ENCODE assay signal across 20 cellular contexts in the genomic region with DNA sequence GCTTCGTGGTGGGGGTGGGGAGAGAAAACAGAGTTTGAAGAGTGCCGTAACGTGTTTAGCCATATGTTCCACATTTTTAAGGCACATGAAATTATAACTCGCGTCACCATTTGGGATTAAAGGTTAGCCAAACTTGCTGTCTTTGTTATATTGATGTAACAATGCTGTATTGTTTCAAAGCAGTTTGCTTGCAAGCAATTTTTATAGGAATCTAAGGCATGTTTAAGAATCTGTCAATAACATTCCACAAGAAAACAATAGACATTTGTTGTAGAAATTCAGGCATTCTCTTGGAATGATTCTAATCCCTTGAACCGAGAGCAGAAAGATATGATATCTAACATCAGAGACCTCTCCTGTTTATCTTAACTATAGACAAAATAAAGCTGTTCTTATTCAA.
DNase-seq lines count a peak whose midpoint lies in the region; ATAC-seq, FAIRE-seq and TF ChIP-seq lines count a peak whose summit lies in the region.
"Had no signal": no experiment of that assay in that cellular context is flagged by ENCODE, and none has a peak within 500 bp of the region (broad histone marks: within the 10 kb centered on the region; RNA-seq: fewer than 3 reads in every experiment).

No MANE protein-coding gene starts in this region.

- CTCF ChIA-PET in HepG2 (lab: Yijun Ruan, JAX; ENCODE audit: low intra/inter-chr PET ratio, low total read pairs), result no interaction called here

- H3K27ac ChIP-seq in HepG2 (ENCODE audit: extremely low read length, insufficient read depth, low read length) (peak overlapping the region; percentile 70), right lobe of liver (no peak overlapping the region), mesodermal cell (ENCODE audit: low read depth, low read length, severe bottlenecking) (peak overlapping the region; percentile 93), stomach (no peak overlapping the region), heart left ventricle (no peak overlapping the region)

- POLR2A ChIA-PET in HepG2 (lab: Yijun Ruan, JAX), result interaction anchor here (1.2 kb wide), 1 partner anchor 161 kb away, joined by 3 read pairs; no protein-coding TSS in a partner anchor

- TF ChIP-seq CTCF in HepG2 (CRISPR knock-in tag; IDR thresholded peaks at IDR 0.05) (no peak), right lobe of liver (IDR thresholded peaks at IDR 0.05) (no peak), cardiac fibroblast (IDR thresholded peaks at IDR 0.05; ENCODE audit: low read depth, low read length) (no peak), stomach (IDR thresholded peaks at IDR 0.05) (no peak), heart left ventricle (IDR thresholded peaks at IDR 0.05) (no peak)

- H3K4me3 ChIP-seq in HepG2 (replicated peaks in 1 of 3; ENCODE audit: insufficient read depth in 1 of 3, low read depth in 2 of 3, low read length in 3 of 3) (no peak overlapping the region), right lobe of liver (no peak overlapping the region), cardiac fibroblast (replicated peaks in 1 of 2; ENCODE audit: low read depth in 2 of 2, low read length in 2 of 2) (no peak overlapping the region), mesodermal cell (ENCODE audit: extremely low read depth, insufficient read depth, low read length, poor library complexity, severe bottlenecking) (no peak overlapping the region), stomach (no peak overlapping the region), heart left ventricle (no peak overlapping the region)
- H3K4me3 ChIP-seq: upper lobe of right lung had no signal

- no peak overlapping the region for H2AFZ ChIP-seq in HepG2 (ENCODE audit: low read length)

- TF ChIP-seq RAD21 in HepG2 (CRISPR knock-in tag; IDR thresholded peaks at IDR 0.05), result no peak

- intact Hi-C loops in HepG2 (cut with micrococcal nuclease; ENCODE audit: unreplicated experiment) (no loop called here), right lobe of liver (cut with DNase I) (no loop called here), stomach (cut with DNase I; ENCODE audit: low total_unique reads) (no loop called here), heart left ventricle (cut with DNase I) (loop anchor here in 1 of 10 donors (5.0 kb wide), 1 partner anchor 144 kb away; a partner anchor contains a TSS)

- no peaks in the 10 kb centered on the region for H3K79me2 ChIP-seq in HepG2 (ENCODE audit: insufficient read depth, low read length)

- TSS peak; percentile 6 for BruUV-seq in HepG2 (replicated peaks; lab: Mats Ljungman, UMichigan)

- no peaks in the 10 kb centered on the region for H3K9me3 ChIP-seq in HepG2 (ENCODE audit: low read length)
- H3K9me3 ChIP-seq in right lobe of liver, result no peaks in the 10 kb centered on the region
- no peaks in the 10 kb centered on the region for H3K9me3 ChIP-seq in mesodermal cell (ENCODE audit: control insufficient read depth, low read length)
- peaks cover 0 to 1% (median 0%) of the 10 kb centered on the region in 4 donors for H3K9me3 ChIP-seq in stomach
- peaks cover 0 to 7% (median 0%) of the 10 kb centered on the region in 12 donors for H3K9me3 ChIP-seq in heart left ventricle
- H3K9me3 ChIP-seq: upper lobe of right lung had no signal

- H3K27me3 ChIP-seq in HepG2 (ENCODE audit: control insufficient read depth in 1 of 2, insufficient read depth in 2 of 2, low read length in 2 of 2), result no peaks in the 10 kb centered on the region
- H3K27me3 ChIP-seq in right lobe of liver, result no peaks in the 10 kb centered on the region
- no peaks in the 10 kb centered on the region for H3K27me3 ChIP-seq in stomach
- H3K27me3 ChIP-seq in heart left ventricle, result no peaks in the 10 kb centered on the region
- H3K27me3 ChIP-seq: upper lobe of right lung had no signal

- FAIRE-seq in HepG2 (lab: Jason Lieb, UNC), result no peak

- H3K9ac ChIP-seq in HepG2 (ENCODE audit: insufficient read depth, low read depth, low read length), result peak overlapping the region; percentile 25

- no peak overlapping the region for H3K4me2 ChIP-seq in HepG2 (ENCODE audit: low read depth, low read length)

- TF ChIP-seq EP300 in HepG2 (IDR thresholded peaks at IDR 0.05; ENCODE audit: low read depth in 2 of 2, low read length in 2 of 2), result peak in 1 of 2 experiments; percentile 64; a peak in 1 of 4 replicates
- no peak for TF ChIP-seq EP300 in HepG2 (CRISPR knock-in tag; IDR thresholded peaks at IDR 0.05; ENCODE audit: borderline replicate concordance)
- no peak for TF ChIP-seq EP300 in stomach (IDR thresholded peaks at IDR 0.05)

- H3K36me3 ChIP-seq in HepG2 (replicated peaks in 1 of 2; ENCODE audit: control insufficient read depth in 1 of 2, insufficient read depth in 2 of 2, low read length in 2 of 2) (peaks cover 21 to 58% of the 10 kb centered on the region in 2 experiments), right lobe of liver (peaks cover 0 to 7% (median 3%) of the 10 kb centered on the region in 4 donors), mesodermal cell (ENCODE audit: control insufficient read depth, insufficient read depth, low read length) (peaks cover 37% of the 10 kb centered on the region), stomach (peaks cover 0 to 26% (median 11%) of the 10 kb centered on the region in 4 donors), heart left ventricle (peaks cover 0 to 43% (median 19%) of the 10 kb centered on the region in 9 donors)

- ATAC-seq in HepG2 (peak; percentile 67), right lobe of liver (no peak), GM19467 (IDR thresholded peaks at IDR 0.05; ENCODE audit: unreplicated experiment) (no peak), heart left ventricle (no peak), GM18505 (IDR thresholded peaks at IDR 0.05; ENCODE audit: unreplicated experiment) (no peak)
- ATAC-seq: activated CD8-positive, alpha-beta memory T cell treated with anti-CD3 and anti-CD28 coated beads, Interleukin-2, amount 10 ng/mL, durations not matched to agents 7 days and 5 days; esophagus mucosa had no signal

- peak; percentile 85 for DNase-seq in HepG2 (ENCODE audit: low spot score)
- DNase-seq in right lobe of liver, result no peak
- peak; percentile 57 to 63 for DNase-seq in cardiac fibroblast (ENCODE audit: low read depth in 2 of 2)
- DNase-seq in stomach, result no peak
- no peak for DNase-seq in heart left ventricle
- DNase-seq: activated CD4-positive, CD25-positive, alpha-beta regulatory T cell treated with anti-CD3 and anti-CD28 coated beads, Interleukin-2, amount 50 U/mL, for 72 hours; activated CD8-positive, alpha-beta memory T cell treated with anti-CD3 and anti-CD28 coated beads, Interleukin-2, amount 10 ng/mL, durations not matched to agents 7 days and 5 days; activated effector memory CD4-positive, alpha-beta T cell treated with anti-CD3 and anti-CD28 coated beads, Interleukin-2, amount 50 U/mL, for 16 hours; CD4-positive, CD25-positive, alpha-beta regulatory T cell; cortex of kidney; NCI-H1694; NCI-H226; NK-92 treated with Interleukin-12 subunit alpha and Interleukin-12 subunit beta, amount 100 ng/mL, for 24 hours; SHP77; stimulated activated naive CD4-positive, alpha-beta T cell; upper lobe of right lung had no signal

- H3K4me1 ChIP-seq in HepG2 (ENCODE audit: insufficient read depth, low read length) (peaks cover 41% of the 10 kb centered on the region), right lobe of liver (peaks cover 0 to 4% (median 0%) of the 10 kb centered on the region in 4 donors), mesodermal cell (ENCODE audit: control insufficient read depth, insufficient read depth, low read length, poor library complexity, severe bottlenecking) (peaks cover 40% of the 10 kb centered on the region), stomach (peaks cover 8 to 27% (median 14%) of the 10 kb centered on the region in 4 donors), heart left ventricle (peaks cover 0 to 29% (median 11%) of the 10 kb centered on the region in 12 donors)
- H3K4me1 ChIP-seq: upper lobe of right lung had no signal

- H4K20me1 ChIP-seq in HepG2 (ENCODE audit: insufficient read depth, low read length), result no peaks in the 10 kb centered on the region

- in situ Hi-C loops in HepG2 (cut with HindIII; ENCODE audit: extremely low pct_ligation_motif_present, low pct_unique_long_range_greater_than_20kb), result no loop called here

- TF ChIP-seq POLR2A in HepG2 (IDR thresholded peaks at IDR 0.05; ENCODE audit: insufficient read depth in 1 of 2, low read depth in 2 of 2, low read length in 2 of 2) (no peak), right lobe of liver (IDR thresholded peaks at IDR 0.05) (no peak), stomach (IDR thresholded peaks at IDR 0.05) (no peak), heart left ventricle (IDR thresholded peaks at IDR 0.05) (no peak), GM18505 (IDR thresholded peaks at IDR 0.05; ENCODE audit: borderline replicate concordance, extremely low read depth, insufficient read depth, insufficient read length) (no peak)

- 46% methylated on average over 6 of the region's 6 CpGs for WGBS in HepG2 (ENCODE audit: low lambda C conversion rate)
- WGBS in right lobe of liver (ENCODE audit: insufficient coverage, low coverage, low lambda C conversion rate, missing lambda C conversion rate), result 81% methylated on average over 6 of the region's 6 CpGs
- 20 to 80% methylated on average over 1 to 4 of the region's 6 CpGs for WGBS in mesodermal cell (ENCODE audit: insufficient coverage in 2 of 2), 2 experiments
- WGBS in stomach, 5 donors, result 22 to 42% (median 34%) methylated on average over 6 of the region's 6 CpGs
- 71 to 77% (median 74%) methylated on average over 6 of the region's 6 CpGs for WGBS in heart left ventricle, 4 donors

TF ChIP-seq in HepG2, 621 proteins besides CTCF, POLR2A, EP300 and RAD21 (continues in another document):
- TF ChIP-seq TAF1 (CRISPR knock-in tag; IDR thresholded peaks at IDR 0.05), result no peak
- TF ChIP-seq NCOA2 (CRISPR knock-in tag; IDR thresholded peaks at IDR 0.05), result peak; percentile 51; the same call in 1 of the 2 replicates
- no peak for TF ChIP-seq ISX (CRISPR knock-in tag; conservative IDR thresholded peaks at IDR 0.05)
- TF ChIP-seq SNAI1 (CRISPR knock-in tag; IDR thresholded peaks at IDR 0.05; ENCODE audit: borderline replicate concordance), result no peak
- TF ChIP-seq, protein P1, sequence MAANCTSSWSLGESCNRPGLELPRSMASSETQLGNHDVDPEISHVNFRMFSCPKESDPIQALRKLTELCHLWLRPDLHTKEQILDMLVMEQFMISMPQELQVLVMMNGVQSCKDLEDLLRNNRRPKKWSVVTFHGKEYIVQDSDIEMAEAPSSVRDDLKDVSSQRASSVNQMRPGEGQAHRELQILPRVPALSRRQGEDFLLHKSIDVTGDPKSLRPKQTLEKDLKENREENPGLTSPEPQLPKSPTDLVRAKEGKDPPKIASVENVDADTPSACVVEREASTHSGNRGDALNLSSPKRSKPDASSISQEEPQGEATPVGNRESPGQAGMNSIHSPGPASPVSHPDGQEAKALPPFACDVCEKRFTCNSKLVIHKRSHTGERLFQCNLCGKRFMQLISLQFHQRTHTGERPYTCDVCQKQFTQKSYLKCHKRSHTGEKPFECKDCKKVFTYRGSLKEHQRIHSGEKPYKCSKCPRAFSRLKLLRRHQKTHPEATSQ (CRISPR knock-in tag; IDR thresholded peaks at IDR 0.05; ENCODE audit: borderline replicate concordance), result no peak
- TF ChIP-seq ZNF431 (CRISPR knock-in tag; IDR thresholded peaks at IDR 0.05; ENCODE audit: borderline replicate concordance, low read depth), result no peak
- TF ChIP-seq JARID2 (CRISPR knock-in tag; IDR thresholded peaks at IDR 0.05; ENCODE audit: insufficient replicate concordance), result no peak
- peak; percentile 26 for TF ChIP-seq ASH2L (IDR thresholded peaks at IDR 0.05; ENCODE audit: insufficient read length, low read depth, low read length)

Comparison
In these comparisons a context has a peak if more than half of its experiments do, and no peak if none do; other contexts are left out.
1. DNase-seq: peak in HepG2 (single experiment) and cardiac fibroblast (2 of 2); none in right lobe of liver (0 of 3), stomach (single experiment) and heart left ventricle (0 of 5).
2. H3K27ac ChIP-seq: peak in HepG2 (single experiment) and mesodermal cell (single experiment); none in right lobe of liver (0 of 3), stomach (0 of 5) and heart left ventricle (0 of 12).